ENCODE assay signal across 14 cellular contexts in the genomic region with DNA sequence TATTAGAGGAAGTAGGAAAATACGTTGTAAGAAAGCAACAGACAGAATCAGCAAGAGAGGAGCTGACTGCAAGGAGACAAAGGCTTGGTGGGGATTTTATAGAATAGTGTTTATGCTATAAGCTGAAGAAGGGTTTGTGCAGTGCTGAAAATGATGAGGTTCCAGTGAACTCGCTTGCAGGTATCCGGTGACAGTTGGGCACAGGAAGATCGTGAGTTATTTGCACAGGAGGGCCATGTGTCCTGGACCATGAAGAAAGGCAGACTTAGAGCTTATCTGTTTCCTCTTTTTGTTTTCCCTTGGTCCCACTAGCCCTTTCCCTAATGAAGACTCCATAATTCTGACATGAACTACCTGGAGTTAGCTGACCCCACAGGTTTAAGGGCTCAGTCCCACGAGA.
A peak's percentile ranks its signal among the peaks of the same experiment; 100 is the strongest.
DNase-seq lines count a peak whose midpoint lies in the region; TF ChIP-seq lines count a peak whose summit lies in the region.
"Had no signal": no experiment of that assay in that cellular context is flagged by ENCODE, and none has a peak within 500 bp of the region (broad histone marks: within the 10 kb centered on the region; RNA-seq: fewer than 3 reads in every experiment).

No MANE protein-coding gene starts in this region.

- H2AFZ ChIP-seq in Loucy (ENCODE audit: low read length), result peak overlapping the region; percentile 53; the same call in 1 of the 2 replicates
- H2AFZ ChIP-seq in smooth muscle cell (ENCODE audit: low read depth), result peak overlapping the region; percentile 61

- H3F3A ChIP-seq in DOHH2 (ENCODE audit: control insufficient read depth, insufficient read depth) (no peaks in the 10 kb centered on the region), Loucy (ENCODE audit: low read depth) (no peaks in the 10 kb centered on the region), smooth muscle cell (ENCODE audit: low read depth) (no peaks in the 10 kb centered on the region)

- TF ChIP-seq CTCF in DOHH2 (IDR thresholded peaks at IDR 0.05; ENCODE audit: low read depth, low read length, poor library complexity, severe bottlenecking), result no peak
- no peak for TF ChIP-seq CTCF in Loucy (conservative IDR thresholded peaks at IDR 0.05; ENCODE audit: low read length)
- TF ChIP-seq CTCF in smooth muscle cell (IDR thresholded peaks at IDR 0.05; ENCODE audit: borderline replicate concordance, insufficient read depth, poor library complexity, severe bottlenecking), result no peak
- no peak for TF ChIP-seq CTCF in sigmoid colon (IDR thresholded peaks at IDR 0.05)

- H3K79me2 ChIP-seq in DOHH2 (ENCODE audit: control insufficient read depth, low read length) (no peaks in the 10 kb centered on the region), Loucy (ENCODE audit: insufficient read depth, low read length) (no peaks in the 10 kb centered on the region), smooth muscle cell (ENCODE audit: low read depth) (no peaks in the 10 kb centered on the region)

- WGBS in smooth muscle cell (ENCODE audit: low lambda C conversion rate), result 76% methylated on average over 5 of the region's 5 CpGs
- 47 to 68% methylated on average over 5 of the region's 5 CpGs for WGBS in sigmoid colon, 2 donors

- TF ChIP-seq POLR2A in sigmoid colon (IDR thresholded peaks at IDR 0.05), result no peak

- H4K20me1 ChIP-seq in DOHH2 (ENCODE audit: control insufficient read depth, insufficient read depth, low read depth, low read length) (no peaks in the 10 kb centered on the region), Loucy (ENCODE audit: insufficient read depth, low read length, poor library complexity, severe bottlenecking) (no peaks in the 10 kb centered on the region), smooth muscle cell (ENCODE audit: low read depth) (no peaks in the 10 kb centered on the region)

- H3K27ac ChIP-seq in DOHH2 (ENCODE audit: low read depth, low read length), result peak overlapping the region; percentile 78
- H3K27ac ChIP-seq in smooth muscle cell (ENCODE audit: low read depth), result no peak overlapping the region
- H3K27ac ChIP-seq in sigmoid colon, result no peak overlapping the region
- H3K27ac ChIP-seq: HL-60 had no signal

- peak overlapping the region; percentile 27 for H3K4me3 ChIP-seq in DOHH2 (ENCODE audit: low read length)
- H3K4me3 ChIP-seq in Loucy (ENCODE audit: low read length, poor library complexity, severe bottlenecking), result no peak overlapping the region
- H3K4me3 ChIP-seq in smooth muscle cell, result no peak overlapping the region
- no peak overlapping the region for H3K4me3 ChIP-seq in sigmoid colon
- H3K4me3 ChIP-seq: GM12878 had no signal

- intact Hi-C loops in sigmoid colon (cut with DNase I), result no loop called here

- H3K9ac ChIP-seq in Loucy (ENCODE audit: low read depth, low read length, poor library complexity, severe bottlenecking), result no peak overlapping the region
- no peak overlapping the region for H3K9ac ChIP-seq in smooth muscle cell (ENCODE audit: low read depth)

- no peaks in the 10 kb centered on the region for H3K9me2 ChIP-seq in DOHH2 (replicated peaks; ENCODE audit: control insufficient read depth, low read length)
- H3K9me2 ChIP-seq in Loucy (replicated peaks; ENCODE audit: low read depth, low read length), result no peaks in the 10 kb centered on the region

- no peaks in the 10 kb centered on the region for H3K27me3 ChIP-seq in DOHH2 (ENCODE audit: control insufficient read depth, low read length)
- H3K27me3 ChIP-seq in Loucy (ENCODE audit: insufficient read depth, low read length, poor library complexity, severe bottlenecking), result no peaks in the 10 kb centered on the region
- H3K27me3 ChIP-seq in smooth muscle cell (ENCODE audit: low read depth), result no peaks in the 10 kb centered on the region
- no peaks in the 10 kb centered on the region for H3K27me3 ChIP-seq in sigmoid colon

- H3K9me3 ChIP-seq in DOHH2 (ENCODE audit: control insufficient read depth, insufficient read depth, low read length), result no peaks in the 10 kb centered on the region
- no peaks in the 10 kb centered on the region for H3K9me3 ChIP-seq in Loucy (ENCODE audit: insufficient read depth, low read depth, low read length)
- no peaks in the 10 kb centered on the region for H3K9me3 ChIP-seq in smooth muscle cell (replicated peaks; ENCODE audit: low read depth)
- H3K9me3 ChIP-seq in sigmoid colon, result no peaks in the 10 kb centered on the region

- H3K4me1 ChIP-seq in DOHH2 (ENCODE audit: control insufficient read depth, low read length) (peaks cover 29% of the 10 kb centered on the region), Loucy (ENCODE audit: insufficient read depth, low read length, poor library complexity, severe bottlenecking) (no peaks in the 10 kb centered on the region), smooth muscle cell (ENCODE audit: low read depth) (no peaks in the 10 kb centered on the region), sigmoid colon (no peaks in the 10 kb centered on the region)

- TF ChIP-seq EP300 in sigmoid colon (IDR thresholded peaks at IDR 0.05), result no peak

- H3K4me2 ChIP-seq in DOHH2 (ENCODE audit: low read length) (peak overlapping the region; percentile 59), Loucy (ENCODE audit: low read depth, low read length, poor library complexity, severe bottlenecking) (no peak overlapping the region), smooth muscle cell (no peak overlapping the region)

- H3K36me3 ChIP-seq in DOHH2 (ENCODE audit: control insufficient read depth, low read length) (no peaks in the 10 kb centered on the region), Loucy (ENCODE audit: insufficient read depth, low read length) (no peaks in the 10 kb centered on the region), smooth muscle cell (ENCODE audit: low read depth) (no peaks in the 10 kb centered on the region), sigmoid colon (no peaks in the 10 kb centered on the region)

- DNase-seq in left kidney (ENCODE audit: low read depth, low spot score) (peak; percentile 88), smooth muscle cell (lab: John Stamatoyannopoulos, UW; ENCODE audit: unreplicated experiment) (no peak), sigmoid colon (no peak), HCEC 1CT (no peak), amygdala (lab: John Stamatoyannopoulos, UW) (no peak)
- no peak for DNase-seq in activated naive CD4-positive, alpha-beta T cell treated with anti-CD3 and anti-CD28 coated beads, Interleukin-2, amount 50 U/mL, for 16 hours
- DNase-seq: C1 segment of cervical spinal cord; Calu3; CD4-positive, alpha-beta T cell; DMS 273 treated with DMSO at 0.1 percent for 48 hours had no signal
